ENCODE assay signal across 19 cellular contexts in genomic region chr10:5486852-5487235, GRCh38. TPM values are rescaled to one million over a fixed set of nuclear protein-coding genes. Genes with fewer than 3 reads are reported as not detected.
DNase-seq lines count a peak whose midpoint lies in the region; ATAC-seq and TF ChIP-seq lines count a peak whose summit lies in the region.
"Had no signal": no experiment of that assay in that cellular context is flagged by ENCODE, and none has a peak within 500 bp of the region (broad histone marks: within the 10 kb centered on the region; RNA-seq: fewer than 3 reads in every experiment).

No MANE protein-coding gene starts in this region.

- TF ChIP-seq CTCF in endodermal cell (conservative IDR thresholded peaks at IDR 0.05) (no peak), GM10248 (IDR thresholded peaks at IDR 0.05; ENCODE audit: control extremely low read depth, extremely low read depth, low read depth, missing control alignments) (no peak)

- H3K27me3 Mint-ChIP-seq in activated naive CD4-positive, alpha-beta T cell treated with anti-CD3 and anti-CD28 coated beads, Interleukin-2, amount 50 U/mL, for 24 hours = no peaks in the 10 kb centered on the region
- H3K27me3 Mint-ChIP-seq in endodermal cell (ENCODE audit: insufficient read depth) = peaks cover 10% of the 10 kb centered on the region

- peak overlapping the region; percentile 78 for H2AK5ac ChIP-seq in neuronal stem cell (ENCODE audit: low read depth, low read length)

- no peaks in the 10 kb centered on the region for H3K4me1 Mint-ChIP-seq in activated naive CD4-positive, alpha-beta T cell treated with anti-CD3 and anti-CD28 coated beads, Interleukin-2, amount 50 U/mL, for 24 hours
- peaks cover 44% of the 10 kb centered on the region for H3K4me1 Mint-ChIP-seq in endodermal cell

- H3K9ac ChIP-seq in endodermal cell (ENCODE audit: extremely low read depth, low read length, poor library complexity, severe bottlenecking) (no peak overlapping the region), neuronal stem cell (ENCODE audit: low read depth, low read length, poor library complexity) (no peak overlapping the region)

- DNase-seq in activated naive CD4-positive, alpha-beta T cell treated with anti-CD3 and anti-CD28 coated beads, Interleukin-2, amount 50 U/mL, for 16 hours = no peak
- no peak for DNase-seq in endodermal cell
- no peak for DNase-seq in neuronal stem cell (ENCODE audit: low spot score)
- no peak for DNase-seq in aorta
- DNase-seq in GM10248 (ENCODE audit: extremely low spot score) = no peak
- no peak for DNase-seq in DMS53 treated with DMSO at 0.1 percent for 48 hours (lab: John Stamatoyannopoulos, UW; ENCODE audit: unreplicated experiment)
- DNase-seq: C1 segment of cervical spinal cord, COR-L47, DMS79 treated with DMSO at 0.1 percent for 48 hours, GF-D8, GOT3, Karpas-422, MM.1S, NCI-H1105, NCI-H1694 treated with DMSO at 0.1 percent for 48 hours, NCI-H446, SHP77 treated with DMSO at 0.1 percent for 48 hours had no signal

- H3K9me3 Mint-ChIP-seq in activated naive CD4-positive, alpha-beta T cell treated with anti-CD3 and anti-CD28 coated beads, Interleukin-2, amount 50 U/mL, for 24 hours = no peaks in the 10 kb centered on the region
- peaks cover 2% of the 10 kb centered on the region for H3K9me3 Mint-ChIP-seq in endodermal cell

- no peak overlapping the region for H3K4me3 ChIP-seq in endodermal cell (ENCODE audit: low read length)
- no peak overlapping the region for H3K4me3 ChIP-seq in neuronal stem cell (ENCODE audit: low read length in 2 of 2)
- H3K4me3 ChIP-seq in aorta (ENCODE audit: low read length in 2 of 2) = no peak overlapping the region

- H3K4me1 ChIP-seq in endodermal cell (ENCODE audit: control insufficient read depth, insufficient read depth, low read length) (peaks cover 6% of the 10 kb centered on the region), neuronal stem cell (ENCODE audit: control insufficient read depth in 2 of 2, insufficient read depth in 1 of 2, low read depth in 1 of 2, low read length in 2 of 2) (peaks cover 0 to 8% of the 10 kb centered on the region in 2 donors), aorta (ENCODE audit: control insufficient read depth in 1 of 2, insufficient read depth in 2 of 2, low read length in 2 of 2) (no peaks in the 10 kb centered on the region)

- H2AFZ ChIP-seq in neuronal stem cell (ENCODE audit: low read length) = peak overlapping the region; percentile 29

- H2BK15ac ChIP-seq in neuronal stem cell (ENCODE audit: low read length) = peak overlapping the region; percentile 52

- peak overlapping the region; percentile 12 for H2BK12ac ChIP-seq in neuronal stem cell (ENCODE audit: low read length)

- no peak overlapping the region for H3K4me3 Mint-ChIP-seq in activated naive CD4-positive, alpha-beta T cell treated with anti-CD3 and anti-CD28 coated beads, Interleukin-2, amount 50 U/mL, for 24 hours
- H3K4me3 Mint-ChIP-seq in endodermal cell = no peak overlapping the region

- ATAC-seq in aorta (ENCODE audit: low FRiP score) (peak; percentile 51), HG02588 (IDR thresholded peaks at IDR 0.05; ENCODE audit: unreplicated experiment) (no peak)

- H4K91ac ChIP-seq in neuronal stem cell (ENCODE audit: low read depth, low read length, poor library complexity) = peak overlapping the region; percentile 57

- POLR2A ChIA-PET in GM10248 (lab: Yijun Ruan, JAX) = no interaction called here

- H2BK5ac ChIP-seq in neuronal stem cell (ENCODE audit: low read length) = peak overlapping the region; percentile 66

- H3K36me3 Mint-ChIP-seq in activated naive CD4-positive, alpha-beta T cell treated with anti-CD3 and anti-CD28 coated beads, Interleukin-2, amount 50 U/mL, for 24 hours = no peaks in the 10 kb centered on the region
- no peaks in the 10 kb centered on the region for H3K36me3 Mint-ChIP-seq in endodermal cell (ENCODE audit: low read depth)

- peaks cover 4% of the 10 kb centered on the region for H3K9me3 ChIP-seq in endodermal cell (ENCODE audit: control insufficient read depth, low read length)
- H3K9me3 ChIP-seq in neuronal stem cell (replicated peaks in 1 of 2; ENCODE audit: control insufficient read depth in 2 of 2, insufficient read depth in 1 of 2, low read depth in 1 of 2, low read length in 2 of 2) = peaks cover 0 to 4% of the 10 kb centered on the region in 2 donors
- no peaks in the 10 kb centered on the region for H3K9me3 ChIP-seq in aorta (ENCODE audit: control insufficient read depth, low read length)

- no peaks in the 10 kb centered on the region for H3K79me1 ChIP-seq in neuronal stem cell (ENCODE audit: low read depth, low read length)

- H3K27ac Mint-ChIP-seq in activated naive CD4-positive, alpha-beta T cell treated with anti-CD3 and anti-CD28 coated beads, Interleukin-2, amount 50 U/mL, for 24 hours = peak overlapping the region; percentile 9
- H3K27ac Mint-ChIP-seq in endodermal cell = peak overlapping the region; percentile 11

- intact Hi-C loops in aorta (cut with DNase I) = no loop called here

- H3K27ac ChIP-seq in endodermal cell (ENCODE audit: low read depth, low read length) (no peak overlapping the region), neuronal stem cell (replicated peaks; ENCODE audit: low read length) (no peak overlapping the region), aorta (ENCODE audit: low read depth in 1 of 2, low read length in 2 of 2) (no peak overlapping the region)

- peak overlapping the region; percentile 90 for H3K23ac ChIP-seq in neuronal stem cell (ENCODE audit: low read depth, low read length, poor library complexity)

- no peaks in the 10 kb centered on the region for H3K36me3 ChIP-seq in endodermal cell (ENCODE audit: control insufficient read depth, insufficient read depth, low read length)
- no peaks in the 10 kb centered on the region for H3K36me3 ChIP-seq in neuronal stem cell (replicated peaks in 1 of 2; ENCODE audit: control insufficient read depth in 2 of 2, insufficient read depth in 2 of 2, low read length in 2 of 2)
- H3K36me3 ChIP-seq in aorta (ENCODE audit: control insufficient read depth in 1 of 2, insufficient read depth in 2 of 2, low read length in 1 of 2) = no peaks in the 10 kb centered on the region

- WGBS in endodermal cell (ENCODE audit: insufficient coverage in 1 of 2, insufficient read length in 1 of 2), 2 experiments = 83 to 86% methylated on average over 6 to 9 of the region's 9 CpGs
- WGBS in neuronal stem cell (ENCODE audit: extremely low coverage in 2 of 2, insufficient read length in 2 of 2, insufficient replicate concordance in 1 of 2), 2 donors = no CpG with 5 or more reads among the region's 9 CpGs
- 77 to 82% methylated on average over 9 of the region's 9 CpGs for WGBS in aorta, 2 donors

- peak overlapping the region; percentile 82 for H3K18ac ChIP-seq in neuronal stem cell (ENCODE audit: low read length)

- no peak overlapping the region for H2BK120ac ChIP-seq in neuronal stem cell (ENCODE audit: low read depth, low read length)

- no peaks in the 10 kb centered on the region for H3K27me3 ChIP-seq in endodermal cell (ENCODE audit: control insufficient read depth, insufficient read depth, low read length, poor library complexity, severe bottlenecking)
- H3K27me3 ChIP-seq in neuronal stem cell (ENCODE audit: control insufficient read depth in 3 of 3, insufficient read depth in 3 of 3, low read depth in 1 of 3, low read length in 3 of 3) = peaks cover 0 to 46% (median 0%) of the 10 kb centered on the region in 3 experiments
- H3K27me3 ChIP-seq in aorta (ENCODE audit: control insufficient read depth in 1 of 2, insufficient read depth in 2 of 2, low read length in 1 of 2) = no peaks in the 10 kb centered on the region

- H3K4ac ChIP-seq in neuronal stem cell (ENCODE audit: low read length) = no peak overlapping the region

- no peak overlapping the region for H3K4me2 ChIP-seq in neuronal stem cell (ENCODE audit: insufficient read depth, low read length, poor library complexity, severe bottlenecking)

- H3K14ac ChIP-seq in neuronal stem cell (ENCODE audit: low read length) = peak overlapping the region; percentile 66

- no peak overlapping the region for H4K8ac ChIP-seq in neuronal stem cell (ENCODE audit: low read depth, low read length)

- CTCF ChIA-PET in GM10248 (lab: Yijun Ruan, JAX) = no interaction called here

RNA-seq across cellular contexts. Expression of gene CALML5, which starts 12.5 kb away (rescaled TPM):
- total RNA-seq in endodermal cell (not detected), aorta (not detected)
- not detected for polyA plus RNA-seq in endodermal cell (2013, experiment 1 of 2)
- polyA plus RNA-seq in endodermal cell (2013, experiment 2 of 2) = not detected
- not detected for polyA plus RNA-seq in neuronal stem cell (2013, experiment 1 of 2)
- polyA plus RNA-seq in neuronal stem cell (2013, experiment 2 of 2) = not detected
- not detected for polyA plus RNA-seq in aorta

RNA-seq across cellular contexts. Expression of gene CALML3, which starts 37.9 kb away (rescaled TPM):
- total RNA-seq in endodermal cell = not detected
- not detected for polyA plus RNA-seq in endodermal cell (2013, experiment 1 of 2)
- not detected for polyA plus RNA-seq in endodermal cell (2013, experiment 2 of 2)
- polyA plus RNA-seq in neuronal stem cell (2013, experiment 1 of 2) = not detected
- polyA plus RNA-seq in neuronal stem cell (2013, experiment 2 of 2) = not detected
- not detected for total RNA-seq in aorta
- polyA plus RNA-seq in aorta = under 1 TPM; 0.10 to 0.13 TPM
